Comparison of ENCODE assay signal across 21 cellular contexts in the genomic region with DNA sequence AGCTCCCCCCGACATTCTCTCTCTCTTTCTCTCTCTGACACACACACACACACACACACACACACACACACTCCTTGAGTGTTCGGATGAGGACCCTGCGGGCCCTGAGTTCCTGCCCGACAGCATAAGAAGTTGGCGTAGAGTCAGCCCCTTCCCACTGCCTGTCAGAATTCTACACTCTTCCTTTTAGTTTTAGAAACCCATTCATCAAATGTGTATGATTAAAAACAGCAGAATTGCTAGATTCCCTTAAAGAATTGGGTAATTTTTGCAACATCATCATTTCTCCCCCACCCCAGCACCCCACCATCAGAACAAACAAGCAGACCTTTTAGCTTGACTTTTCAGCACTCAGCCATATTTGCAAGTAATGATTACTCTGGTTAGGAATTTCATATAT.
A peak's percentile ranks its signal among the peaks of the same experiment; 100 is the strongest.
DNase-seq lines count a peak whose midpoint lies in the region; ATAC-seq and TF ChIP-seq lines count a peak whose summit lies in the region.
"Had no signal": no experiment of that assay in that cellular context is flagged by ENCODE, and none has a peak within 500 bp of the region (broad histone marks: within the 10 kb centered on the region; RNA-seq: fewer than 3 reads in every experiment).

No MANE protein-coding gene starts in this region.

- H2BK120ac ChIP-seq in IMR-90 (ENCODE audit: low read depth, low read length) (peak overlapping the region; percentile 79), mesenchymal stem cell (ENCODE audit: low read depth, low read length) (no peak overlapping the region)

- H3K27me3 ChIP-seq in AG04450 (ENCODE audit: control insufficient read depth, insufficient read depth, low read length) (no peaks in the 10 kb centered on the region), IMR-90 (ENCODE audit: control insufficient read depth, insufficient read depth, low read length) (no peaks in the 10 kb centered on the region), mesenchymal stem cell (ENCODE audit: control insufficient read depth in 1 of 2, insufficient read depth in 1 of 2, low read length in 2 of 2) (no peaks in the 10 kb centered on the region)
- H3K27me3 ChIP-seq: vagina had no signal

- POLR2A ChIA-PET in AG04450 (lab: Yijun Ruan, JAX) = interaction anchor here (0.6 kb wide), 1 partner anchor 289 kb away, joined by 5 read pairs; no protein-coding TSS in a partner anchor
- POLR2A ChIA-PET in IMR-90 (lab: Charles Lee; ENCODE audit: unreplicated experiment) = interaction anchor here (0.6 kb wide), 1 partner anchor 458 kb away, joined by 3 read pairs; no protein-coding TSS in a partner anchor

- TF ChIP-seq POLR2A in IMR-90 (IDR thresholded peaks at IDR 0.05; ENCODE audit: low read depth, low read length) = no peak

- H3K4me1 ChIP-seq in IMR-90 (ENCODE audit: control insufficient read depth, insufficient read depth, low read length) (peaks cover 8% of the 10 kb centered on the region), mesenchymal stem cell (ENCODE audit: control insufficient read depth, insufficient read depth, low read depth, low read length) (no peaks in the 10 kb centered on the region)
- H3K4me1 ChIP-seq: vagina had no signal

- H3K9me3 Mint-ChIP-seq in activated naive CD8-positive, alpha-beta T cell treated with anti-CD3 and anti-CD28 coated beads for 36 hours = peaks cover 9% of the 10 kb centered on the region
- H3K9me3 Mint-ChIP-seq in progenitor cell of endocrine pancreas (ENCODE audit: low read depth) = peaks cover 10% of the 10 kb centered on the region
- H3K9me3 Mint-ChIP-seq: central memory CD8-positive, alpha-beta T cell had no signal

- H3K27ac ChIP-seq in AG04450 (ENCODE audit: low read depth, low read length) (peak overlapping the region; percentile 52), IMR-90 (ENCODE audit: insufficient read depth, low read length) (peak overlapping the region; percentile 72; the same call in 1 of the 2 replicates), mesenchymal stem cell (ENCODE audit: low read length, poor library complexity, severe bottlenecking) (no peak overlapping the region)
- H3K27ac ChIP-seq: PC-9, vagina had no signal

- H4K8ac ChIP-seq in IMR-90 (ENCODE audit: low read depth in 2 of 2, low read length in 2 of 2) (peak overlapping the region in 1 of 2 experiments; percentile 51; a peak in 2 of 4 replicates), mesenchymal stem cell (ENCODE audit: low read length) (no peak overlapping the region)

- ATAC-seq in IMR-90 (ENCODE audit: low read depth) = peak; percentile 90
- ATAC-seq: activated naive CD4-positive, alpha-beta T cell treated with anti-CD3 and anti-CD28 coated beads, Interleukin-2, amount 50 U/mL, for 72 hours; effector memory CD8-positive, alpha-beta T cell; naive thymus-derived CD8-positive, alpha-beta T cell had no signal

- TF ChIP-seq RAD21 in IMR-90 (IDR thresholded peaks at IDR 0.05; ENCODE audit: low read length) = no peak

- no peak overlapping the region for H3K56ac ChIP-seq in IMR-90 (ENCODE audit: extremely low read depth, insufficient read depth, low read length)

- H2BK5ac ChIP-seq in IMR-90 (ENCODE audit: low read depth, low read length, poor library complexity, severe bottlenecking) (no peak overlapping the region), mesenchymal stem cell (ENCODE audit: low read depth, low read length, poor library complexity, severe bottlenecking) (no peak overlapping the region)

- no peak overlapping the region for H3K4me3 Mint-ChIP-seq in activated naive CD8-positive, alpha-beta T cell treated with anti-CD3 and anti-CD28 coated beads for 36 hours
- no peak overlapping the region for H3K4me3 Mint-ChIP-seq in progenitor cell of endocrine pancreas (ENCODE audit: low read depth)
- H3K4me3 Mint-ChIP-seq: activated CD4-positive, alpha-beta memory T cell treated with anti-CD3 and anti-CD28 coated beads for 36 hours; activated T-cell treated with anti-CD3 and anti-CD28 coated beads, Interleukin-2, amount 50 U/mL, for 24 hours; B cell; central memory CD8-positive, alpha-beta T cell; effector memory CD8-positive, alpha-beta T cell; naive thymus-derived CD8-positive, alpha-beta T cell had no signal

- H3K79me1 ChIP-seq in IMR-90 (ENCODE audit: low read depth in 1 of 2, low read length in 2 of 2) (no peaks in the 10 kb centered on the region; a peak in 2 of 4 replicates), mesenchymal stem cell (replicated peaks; ENCODE audit: low read length, poor library complexity, severe bottlenecking) (no peaks in the 10 kb centered on the region)

- H3K36me3 ChIP-seq in IMR-90 (ENCODE audit: control insufficient read depth, insufficient read depth, low read length) = no peaks in the 10 kb centered on the region
- H3K36me3 ChIP-seq in mesenchymal stem cell (ENCODE audit: control insufficient read depth in 1 of 2, insufficient read depth in 2 of 2, low read depth in 1 of 2, low read length in 2 of 2) = no peaks in the 10 kb centered on the region
- H3K36me3 ChIP-seq: vagina had no signal

- in situ Hi-C loops in IMR-90 (cut with MboI; ENCODE audit: low sequenced_read_pairs) = no loop called here

- no peak overlapping the region for H3K4me3 ChIP-seq in AG04450 (ENCODE audit: low read depth, low read length)
- H3K4me3 ChIP-seq in IMR-90 (ENCODE audit: insufficient read depth, low read depth, low read length) = no peak overlapping the region
- no peak overlapping the region for H3K4me3 ChIP-seq in cardiac fibroblast (replicated peaks in 1 of 2; ENCODE audit: low read depth in 2 of 2, low read length in 2 of 2)
- H3K4me3 ChIP-seq in mesenchymal stem cell (ENCODE audit: insufficient read depth in 1 of 2, low read depth in 1 of 2, low read length in 2 of 2) = no peak overlapping the region
- H3K4me3 ChIP-seq: lung, PC-9, vagina had no signal

- DNase-seq in AG04450 (ENCODE audit: low read depth, low spot score) (peak; percentile 48), IMR-90 (peak; percentile 66), cardiac fibroblast (ENCODE audit: low read depth in 2 of 2) (peak; percentile 38 to 63), mesenchymal stem cell (peak; percentile 24), SKM-1 (lab: John Stamatoyannopoulos, UW; ENCODE audit: unreplicated experiment) (no peak), progenitor cell of endocrine pancreas (ENCODE audit: low spot score, unreplicated experiment) (no peak), NCI-H524 treated with DMSO at 0.1 percent for 48 hours (lab: John Stamatoyannopoulos, UW) (no peak)
- no peak for DNase-seq in activated naive CD8-positive, alpha-beta T cell treated with anti-CD3 and anti-CD28 coated beads for 36 hours
- DNase-seq: activated CD4-positive, alpha-beta memory T cell treated with anti-CD3 and anti-CD28 coated beads for 36 hours; activated T-cell treated with anti-CD3 and anti-CD28 coated beads, Interleukin-2, amount 50 U/mL, for 24 hours; effector memory CD8-positive, alpha-beta T cell; naive thymus-derived CD8-positive, alpha-beta T cell; NCI-H2029 treated with DMSO at 0.1 percent for 48 hours; NCI-H524; PC-9; stimulated activated CD4-positive, alpha-beta T cell treated with anti-CD3 and anti-CD28 coated beads, Interleukin-15, amount 100 ng/mL, for 24 hours had no signal

- H2BK15ac ChIP-seq in IMR-90 (ENCODE audit: low read depth, low read length) (peak overlapping the region; percentile 28; the same call in 1 of the 3 replicates), mesenchymal stem cell (ENCODE audit: low read depth, poor library complexity, severe bottlenecking) (no peak overlapping the region)

- H3K36me3 Mint-ChIP-seq in activated naive CD8-positive, alpha-beta T cell treated with anti-CD3 and anti-CD28 coated beads for 36 hours = peaks cover 11% of the 10 kb centered on the region
- peaks cover 6% of the 10 kb centered on the region for H3K36me3 Mint-ChIP-seq in progenitor cell of endocrine pancreas (ENCODE audit: insufficient read depth)

- H2BK20ac ChIP-seq in IMR-90 (ENCODE audit: low read depth, low read length) = peak overlapping the region; percentile 27; the same call in 1 of the 2 replicates

- H4K91ac ChIP-seq in IMR-90 (ENCODE audit: insufficient read depth, low read depth, low read length) = no peak overlapping the region
- no peak overlapping the region for H4K91ac ChIP-seq in mesenchymal stem cell (ENCODE audit: low read length)

- intact Hi-C loops in IMR-90 (cut with micrococcal nuclease) = no loop called here

- H3K4me1 Mint-ChIP-seq in activated naive CD8-positive, alpha-beta T cell treated with anti-CD3 and anti-CD28 coated beads for 36 hours = peaks cover 17% of the 10 kb centered on the region
- H3K4me1 Mint-ChIP-seq in progenitor cell of endocrine pancreas (ENCODE audit: low read depth) = no peaks in the 10 kb centered on the region
- H3K4me1 Mint-ChIP-seq: central memory CD8-positive, alpha-beta T cell had no signal

- no peak overlapping the region for H3K23ac ChIP-seq in IMR-90 (ENCODE audit: low read depth, low read length)
- no peak overlapping the region for H3K23ac ChIP-seq in mesenchymal stem cell (ENCODE audit: low read length in 2 of 2)

- no TSS peak for BruUV-seq in IMR-90 (replicated peaks; lab: Mats Ljungman, UMichigan)

- H3K18ac ChIP-seq in IMR-90 (ENCODE audit: low read depth, low read length) (peak overlapping the region; percentile 63; the same call in 1 of the 2 replicates), mesenchymal stem cell (ENCODE audit: low read depth in 1 of 2, low read length in 2 of 2) (no peak overlapping the region)

- H3K9ac ChIP-seq in IMR-90 (ENCODE audit: low read depth, low read length) = no peak overlapping the region; the same call in 1 of the 2 replicates
- H3K9ac ChIP-seq in mesenchymal stem cell (ENCODE audit: low read length) = peak overlapping the region; percentile 66

- WGBS in IMR-90 (ENCODE audit: extremely low coverage in 2 of 2, insufficient read length in 1 of 2), 2 experiments = no CpG with 5 or more reads among the region's 5 CpGs
- WGBS in mesenchymal stem cell = 82% methylated on average over 3 of the region's 5 CpGs

- no peak overlapping the region for H2AK5ac ChIP-seq in IMR-90 (ENCODE audit: low read depth, low read length)
- H2AK5ac ChIP-seq in mesenchymal stem cell (ENCODE audit: low read length, severe bottlenecking) = no peak overlapping the region

- peak overlapping the region; percentile 26; the same call in 1 of the 2 replicates for H4K5ac ChIP-seq in IMR-90 (ENCODE audit: low read depth, low read length)

- no peak overlapping the region for H2BK12ac ChIP-seq in mesenchymal stem cell (ENCODE audit: low read length in 2 of 2)

- no peaks in the 10 kb centered on the region for H3K9me1 ChIP-seq in IMR-90 (ENCODE audit: insufficient read depth, low read length)

- CTCF ChIA-PET in AG04450 (lab: Charles Lee) (interaction anchor here (1.6 kb wide), 1 partner anchor 113 kb away, joined by 6 read pairs; no protein-coding TSS in a partner anchor), IMR-90 (lab: Yijun Ruan, JAX) (interaction anchor here (0.6 to 0.8 kb wide), 3 partner anchors 12 to 395 kb away, joined by 3 read pairs; no protein-coding TSS in a partner anchor)

- no peak overlapping the region for H2AK9ac ChIP-seq in IMR-90 (replicated peaks; ENCODE audit: low read depth, low read length, poor library complexity)

- H3K9me3 ChIP-seq in AG04450 (ENCODE audit: control insufficient read depth, insufficient read depth, low read length) (no peaks in the 10 kb centered on the region), IMR-90 (ENCODE audit: control insufficient read depth, insufficient read depth, low read length) (no peaks in the 10 kb centered on the region), mesenchymal stem cell (ENCODE audit: control insufficient read depth, low read length) (no peaks in the 10 kb centered on the region)
- H3K9me3 ChIP-seq: vagina had no signal

- H3K27ac Mint-ChIP-seq in activated naive CD8-positive, alpha-beta T cell treated with anti-CD3 and anti-CD28 coated beads for 36 hours = no peak overlapping the region
- H3K27ac Mint-ChIP-seq in progenitor cell of endocrine pancreas = no peak overlapping the region
- H3K27ac Mint-ChIP-seq: activated CD4-positive, alpha-beta memory T cell treated with anti-CD3 and anti-CD28 coated beads for 36 hours; activated naive CD4-positive, alpha-beta T cell treated with anti-CD3 and anti-CD28 coated beads, Interleukin-2, amount 50 U/mL, for 72 hours; activated T-cell treated with anti-CD3 and anti-CD28 coated beads, Interleukin-2, amount 50 U/mL, for 24 hours; B cell had no signal

- TF ChIP-seq CTCF in AG04450 (IDR thresholded peaks at IDR 0.05; ENCODE audit: low read depth, low read length) (no peak), IMR-90 (conservative IDR thresholded peaks at IDR 0.05; ENCODE audit: low read depth, low read length) (no peak), cardiac fibroblast (IDR thresholded peaks at IDR 0.05; ENCODE audit: low read depth, low read length) (no peak), progenitor cell of endocrine pancreas (IDR thresholded peaks at IDR 0.05; ENCODE audit: unreplicated experiment) (no peak)

- H3K27me3 Mint-ChIP-seq in activated naive CD8-positive, alpha-beta T cell treated with anti-CD3 and anti-CD28 coated beads for 36 hours = no peaks in the 10 kb centered on the region
- no peaks in the 10 kb centered on the region for H3K27me3 Mint-ChIP-seq in progenitor cell of endocrine pancreas
- H3K27me3 Mint-ChIP-seq: activated CD4-positive, alpha-beta memory T cell treated with anti-CD3 and anti-CD28 coated beads for 36 hours; activated T-cell treated with anti-CD3 and anti-CD28 coated beads, Interleukin-2, amount 50 U/mL, for 24 hours; B cell; central memory CD8-positive, alpha-beta T cell; effector memory CD8-positive, alpha-beta T cell; naive thymus-derived CD8-positive, alpha-beta T cell had no signal

- H2AFZ ChIP-seq in IMR-90 (replicated peaks; ENCODE audit: low read length, poor library complexity) (peak overlapping the region; percentile 64), mesenchymal stem cell (ENCODE audit: low read depth, low read length) (no peak overlapping the region)
- H2AFZ ChIP-seq: PC-9 had no signal

- H3K14ac ChIP-seq in IMR-90 (replicated peaks; ENCODE audit: low read depth, low read length) (peak overlapping the region; percentile 48; the same call in 1 of the 2 replicates), mesenchymal stem cell (ENCODE audit: low read length in 2 of 2) (no peak overlapping the region)

- dilution Hi-C loops in IMR-90 (cut with HindIII; ENCODE audit: low sequenced_read_pairs, unreplicated experiment) = no loop called here

- no peaks in the 10 kb centered on the region for H4K20me1 ChIP-seq in IMR-90 (ENCODE audit: insufficient read depth, low read length)

- H3K4me2 ChIP-seq in IMR-90 (ENCODE audit: low read depth, low read length) (peak overlapping the region; percentile 75), mesenchymal stem cell (ENCODE audit: low read length, poor library complexity, severe bottlenecking) (no peak overlapping the region)
- H3K4me2 ChIP-seq: PC-9 had no signal

- H3K4ac ChIP-seq in IMR-90 (ENCODE audit: low read depth, low read length) (0 out of 2 replicates have a peak overlapping the region, but pooled peaks have one; percentile 29), mesenchymal stem cell (ENCODE audit: low read depth in 1 of 2, low read length in 2 of 2) (no peak overlapping the region)

Comparison
In these comparisons a context has a peak if more than half of its experiments do, and no peak if none do; other contexts are left out.
1. DNase-seq: peak in AG04450 (single experiment), IMR-90 (single experiment), cardiac fibroblast (2 of 2) and mesenchymal stem cell (single experiment); none in activated naive CD8-positive, alpha-beta T cell treated with anti-CD3 and anti-CD28 coated beads for 36 hours (single experiment), SKM-1 (single experiment), progenitor cell of endocrine pancreas (single experiment) and NCI-H524 treated with DMSO at 0.1 percent for 48 hours (single experiment).